23 cellular contexts compared by ENCODE assay signal in genomic region chr1:202263628-202264027, GRCh38.
DNase-seq lines count a peak whose midpoint lies in the region; ATAC-seq and TF ChIP-seq lines count a peak whose summit lies in the region.
"Had no signal": no experiment of that assay in that cellular context is flagged by ENCODE, and none has a peak within 500 bp of the region (broad histone marks: within the 10 kb centered on the region; RNA-seq: fewer than 3 reads in every experiment).

No MANE protein-coding gene starts in this region.

- H3K9me3 ChIP-seq in upper lobe of left lung = no peaks in the 10 kb centered on the region

- H3K9me3 Mint-ChIP-seq in activated CD4-positive, alpha-beta T cell treated with anti-CD3 and anti-CD28 coated beads for 36 hours (ENCODE audit: low read depth) = peaks cover 4% of the 10 kb centered on the region
- H3K9me3 Mint-ChIP-seq in natural killer cell treated with Interleukin-12 subunit alpha and Interleukin-12 subunit beta and Interleukin-15 and Interleukin-18, amount 100 ng/mL, for 72 hours = no peaks in the 10 kb centered on the region
- no peaks in the 10 kb centered on the region for H3K9me3 Mint-ChIP-seq in natural killer cell

- no peak for TF ChIP-seq EP300 in upper lobe of left lung (IDR thresholded peaks at IDR 0.05)

- peaks cover 30% of the 10 kb centered on the region for H3K27me3 Mint-ChIP-seq in activated CD4-positive, alpha-beta T cell treated with anti-CD3 and anti-CD28 coated beads for 36 hours
- no peaks in the 10 kb centered on the region for H3K27me3 Mint-ChIP-seq in natural killer cell treated with Interleukin-12 subunit alpha and Interleukin-12 subunit beta and Interleukin-15 and Interleukin-18, amount 100 ng/mL, for 72 hours
- H3K27me3 Mint-ChIP-seq in natural killer cell (ENCODE audit: low read depth in 2 of 2) = peaks cover 0 to 10% of the 10 kb centered on the region in 2 donors

- H3K36me3 Mint-ChIP-seq in activated CD4-positive, alpha-beta T cell treated with anti-CD3 and anti-CD28 coated beads for 36 hours (ENCODE audit: low read depth) = no peaks in the 10 kb centered on the region
- peaks cover 5% of the 10 kb centered on the region for H3K36me3 Mint-ChIP-seq in natural killer cell treated with Interleukin-12 subunit alpha and Interleukin-12 subunit beta and Interleukin-15 and Interleukin-18, amount 100 ng/mL, for 72 hours
- no peaks in the 10 kb centered on the region for H3K36me3 Mint-ChIP-seq in natural killer cell
- H3K36me3 Mint-ChIP-seq: CD14-positive monocyte; CD4-positive, alpha-beta memory T cell; CD4-positive, CD25-positive, alpha-beta regulatory T cell; CD8-positive, alpha-beta memory T cell had no signal

- 47 to 59% methylated on average over 2 of the region's 2 CpGs for WGBS in upper lobe of left lung, 2 donors

- TF ChIP-seq POLR2A in upper lobe of left lung (IDR thresholded peaks at IDR 0.05) = no peak

- H3K4me1 Mint-ChIP-seq in activated CD4-positive, alpha-beta T cell treated with anti-CD3 and anti-CD28 coated beads for 36 hours = no peaks in the 10 kb centered on the region
- peaks cover 8 to 10% of the 10 kb centered on the region in 2 donors for H3K4me1 Mint-ChIP-seq in natural killer cell treated with Interleukin-12 subunit alpha and Interleukin-12 subunit beta and Interleukin-15 and Interleukin-18, amount 100 ng/mL, for 72 hours (ENCODE audit: low read depth in 2 of 2)
- H3K4me1 Mint-ChIP-seq in natural killer cell = peaks cover 0 to 10% of the 10 kb centered on the region in 2 donors
- H3K4me1 Mint-ChIP-seq: B cell; CD14-positive monocyte; CD4-positive, alpha-beta memory T cell; CD8-positive, alpha-beta memory T cell had no signal

- no peak for TF ChIP-seq CTCF in natural killer cell (IDR thresholded peaks at IDR 0.05)
- no peak for TF ChIP-seq CTCF in upper lobe of left lung (IDR thresholded peaks at IDR 0.05)

- ATAC-seq in activated CD4-positive, alpha-beta T cell treated with anti-CD3 and anti-CD28 coated beads for 36 hours = peak; percentile 19
- peak; percentile 77 to 84 for ATAC-seq in natural killer cell treated with Interleukin-12 subunit alpha and Interleukin-12 subunit beta and Interleukin-15 and Interleukin-18, amount 100 ng/mL, for 72 hours
- no peak for ATAC-seq in natural killer cell
- no peak for ATAC-seq in upper lobe of left lung (ENCODE audit: low FRiP score in 2 of 2)
- ATAC-seq: A549, GM12878 had no signal

- no peak for DNase-seq in activated CD4-positive, alpha-beta T cell treated with anti-CD3 and anti-CD28 coated beads for 36 hours
- no peak for DNase-seq in activated CD4-positive, alpha-beta T cell treated with anti-CD3 and anti-CD28 coated beads for 1 hour
- DNase-seq in natural killer cell treated with Interleukin-12 subunit alpha and Interleukin-12 subunit beta and Interleukin-15 and Interleukin-18, amount 100 ng/mL, for 72 hours (ENCODE audit: low spot score) = no peak
- DNase-seq in natural killer cell (no peak), upper lobe of left lung (no peak)
- DNase-seq: AML-193; C1 segment of cervical spinal cord; CD4-positive, alpha-beta memory T cell; CD4-positive, CD25-positive, alpha-beta regulatory T cell; CD8-positive, alpha-beta memory T cell; COR-L47; DMS 273 treated with DMSO at 0.1 percent for 48 hours; DMS153; DMS53; DMS79; DND-41; EL; GDM1 had no signal

- no peak overlapping the region for H3K4me3 Mint-ChIP-seq in activated CD4-positive, alpha-beta T cell treated with anti-CD3 and anti-CD28 coated beads for 36 hours
- peak overlapping the region; percentile 74 for H3K4me3 Mint-ChIP-seq in natural killer cell treated with Interleukin-12 subunit alpha and Interleukin-12 subunit beta and Interleukin-15 and Interleukin-18, amount 100 ng/mL, for 72 hours
- no peak overlapping the region for H3K4me3 Mint-ChIP-seq in natural killer cell
- H3K4me3 Mint-ChIP-seq: B cell; CD14-positive monocyte; CD4-positive, alpha-beta memory T cell; CD4-positive, CD25-positive, alpha-beta regulatory T cell; CD8-positive, alpha-beta memory T cell had no signal

- no peak overlapping the region for H3K27ac Mint-ChIP-seq in activated CD4-positive, alpha-beta T cell treated with anti-CD3 and anti-CD28 coated beads for 36 hours
- peak overlapping the region; percentile 68 to 76 for H3K27ac Mint-ChIP-seq in natural killer cell treated with Interleukin-12 subunit alpha and Interleukin-12 subunit beta and Interleukin-15 and Interleukin-18, amount 100 ng/mL, for 72 hours
- H3K27ac Mint-ChIP-seq in natural killer cell = no peak overlapping the region
- H3K27ac Mint-ChIP-seq: B cell; CD14-positive monocyte; CD4-positive, CD25-positive, alpha-beta regulatory T cell had no signal

- H3K36me3 ChIP-seq in upper lobe of left lung = no peaks in the 10 kb centered on the region

- no peaks in the 10 kb centered on the region for H3K4me1 ChIP-seq in upper lobe of left lung
- H3K4me1 ChIP-seq: A549 had no signal

- no peak overlapping the region for H3K27ac ChIP-seq in upper lobe of left lung
- H3K27ac ChIP-seq: 22Rv1, A549 had no signal

- H3K27me3 ChIP-seq in upper lobe of left lung = no peaks in the 10 kb centered on the region

- no peak overlapping the region for H3K4me3 ChIP-seq in upper lobe of left lung
- H3K4me3 ChIP-seq: A549, GM12878 had no signal

- CTCF ChIA-PET in activated CD4-positive, alpha-beta T cell treated with anti-CD3 and anti-CD28 coated beads for 36 hours (lab: Charles Lee) = interaction anchor here (0.7 to 1.0 kb wide), 2 partner anchors 11 to 26 kb away, joined by 3 read pairs; no protein-coding TSS in a partner anchor

- POLR2A ChIA-PET in activated CD4-positive, alpha-beta T cell treated with anti-CD3 and anti-CD28 coated beads for 36 hours (lab: Charles Lee) = no interaction called here

- intact Hi-C loops in activated CD4-positive, alpha-beta T cell treated with anti-CD3 and anti-CD28 coated beads for 36 hours (cut with DNase I, micrococcal nuclease) = no loop called here
- intact Hi-C loops in natural killer cell (cut with micrococcal nuclease) = no loop called here

Comparison
In these comparisons a context has a peak if more than half of its experiments do, and no peak if none do; other contexts are left out.
1. ATAC-seq: peak in activated CD4-positive, alpha-beta T cell treated with anti-CD3 and anti-CD28 coated beads for 36 hours (single experiment) and natural killer cell treated with Interleukin-12 subunit alpha and Interleukin-12 subunit beta and Interleukin-15 and Interleukin-18, amount 100 ng/mL, for 72 hours (2 of 2); none in natural killer cell (0 of 3) and upper lobe of left lung (0 of 2).
2. H3K27ac Mint-ChIP-seq: peak in natural killer cell treated with Interleukin-12 subunit alpha and Interleukin-12 subunit beta and Interleukin-15 and Interleukin-18, amount 100 ng/mL, for 72 hours (2 of 2); none in activated CD4-positive, alpha-beta T cell treated with anti-CD3 and anti-CD28 coated beads for 36 hours (single experiment) and natural killer cell (0 of 2).